In the genomic region with DNA sequence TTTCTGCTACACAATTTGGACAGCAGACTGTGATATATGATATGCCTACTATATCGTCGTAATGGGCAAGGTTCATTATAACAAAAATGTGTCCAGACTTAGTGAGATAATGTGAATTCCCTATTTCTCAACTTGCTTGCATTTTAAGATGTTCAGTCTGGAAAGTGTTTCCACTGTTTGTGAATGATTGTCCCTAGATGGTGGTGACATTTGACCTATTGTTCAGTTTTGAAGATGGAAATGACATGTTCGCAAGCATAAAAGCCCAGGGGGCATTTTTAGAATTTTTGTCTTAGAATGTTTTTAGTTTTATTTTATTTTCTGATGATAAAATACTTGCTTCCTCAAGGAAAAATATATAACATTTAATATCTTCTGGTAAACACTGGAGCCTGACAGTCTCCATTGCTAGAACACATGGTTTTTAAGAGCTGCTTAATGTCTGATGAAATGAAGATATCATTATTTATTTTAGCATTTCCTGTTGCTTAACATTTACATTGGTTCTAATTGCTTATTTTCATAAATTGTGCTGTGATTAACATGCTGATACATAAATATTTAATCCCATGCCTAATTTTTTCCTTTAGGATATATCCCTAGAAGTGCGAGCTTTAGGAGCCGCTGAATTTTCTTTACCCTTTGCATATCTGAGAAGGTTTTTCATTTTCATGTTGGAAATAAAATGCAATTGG, we compare ENCODE assay signal across 12 cellular contexts. TPM values are rescaled to one million over a fixed set of nuclear protein-coding genes. Genes with fewer than 3 reads are reported as not detected.
A peak's percentile ranks its signal among the peaks of the same experiment; 100 is the strongest.
DNase-seq lines count a peak whose midpoint lies in the region; ATAC-seq and TF ChIP-seq lines count a peak whose summit lies in the region.
"Had no signal": no experiment of that assay in that cellular context is flagged by ENCODE, and none has a peak within 500 bp of the region (broad histone marks: within the 10 kb centered on the region; RNA-seq: fewer than 3 reads in every experiment).

No MANE protein-coding gene starts in this region.

- no peaks in the 10 kb centered on the region for H3K9me3 ChIP-seq in HCT116 (ENCODE audit: control insufficient read depth in 1 of 2, insufficient read depth in 1 of 2, low read depth in 1 of 2, low read length in 2 of 2)
- H3K9me3 ChIP-seq in mammary epithelial cell (replicated peaks; ENCODE audit: insufficient read depth, low read length), result no peaks in the 10 kb centered on the region
- no peaks in the 10 kb centered on the region for H3K9me3 ChIP-seq in right cardiac atrium (ENCODE audit: control insufficient read depth, low read length)
- H3K9me3 ChIP-seq in skeletal muscle satellite cell (replicated peaks; ENCODE audit: low read length), result no peaks in the 10 kb centered on the region

- H3K79me2 ChIP-seq in HCT116 (ENCODE audit: insufficient read depth, low read length) (peaks cover 78% of the 10 kb centered on the region), mammary epithelial cell (ENCODE audit: insufficient read depth, low read length) (peaks cover 78% of the 10 kb centered on the region)

- TF ChIP-seq POLR2A in HCT116 (IDR thresholded peaks at IDR 0.05; ENCODE audit: borderline replicate concordance, extremely low read depth, insufficient read depth, insufficient read length), result no peak

- H3K27ac ChIP-seq in HCT116 (ENCODE audit: low read depth, low read length) (peak overlapping the region; percentile 57; the same call in 1 of the 2 replicates), mammary epithelial cell (ENCODE audit: insufficient read depth, low read depth, low read length) (peak overlapping the region; percentile 80), right cardiac atrium (ENCODE audit: low read length) (no peak overlapping the region)
- H3K27ac ChIP-seq: HL-60 had no signal

- H3K36me3 ChIP-seq in HCT116 (ENCODE audit: control insufficient read depth in 1 of 2, insufficient read depth in 2 of 2, low read length in 2 of 2) (no peaks in the 10 kb centered on the region), mammary epithelial cell (ENCODE audit: insufficient read depth, low read length) (no peaks in the 10 kb centered on the region), skeletal muscle satellite cell (ENCODE audit: insufficient read depth, low read length) (no peaks in the 10 kb centered on the region)

- BruUV-seq in HCT116 (replicated peaks; lab: Mats Ljungman, UMichigan) (no TSS peak), mammary epithelial cell (replicated peaks; lab: Mats Ljungman, UMichigan) (no TSS peak)

- 47% methylated on average over 5 of the region's 5 CpGs for WGBS in mammary epithelial cell (ENCODE audit: low coverage, missing lambda C conversion rate)
- 57% methylated on average over 5 of the region's 5 CpGs for WGBS in right cardiac atrium

- TF ChIP-seq CTCF in HCT116 (IDR thresholded peaks at IDR 0.05 in 2 of 3, conservative IDR thresholded peaks at IDR 0.05 in 1 of 3; ENCODE audit: borderline replicate concordance in 1 of 3, insufficient read depth in 1 of 3, low read depth in 2 of 3, low read length in 2 of 3), result no peak
- no peak for TF ChIP-seq CTCF in mammary epithelial cell (conservative IDR thresholded peaks at IDR 0.05 in 1 of 2, IDR thresholded peaks at IDR 0.05 in 1 of 2; ENCODE audit: extremely low read depth in 1 of 2, insufficient read depth in 1 of 2, low read depth in 1 of 2, low read length in 2 of 2)

- ATAC-seq in HCT116, result no peak
- ATAC-seq in right cardiac atrium, result peak; percentile 63 to 64
- ATAC-seq in GM18520 (IDR thresholded peaks at IDR 0.05; ENCODE audit: unreplicated experiment), result no peak
- ATAC-seq: left colon had no signal

- no peak for DNase-seq in HCT116 (ENCODE audit: low read depth, low spot score)
- no peak for DNase-seq in mammary epithelial cell
- DNase-seq in right cardiac atrium, result no peak
- no peak for DNase-seq in NCI-H82 (lab: John Stamatoyannopoulos, UW)
- no peak for DNase-seq in NCI-H446 treated with DMSO at 0.1 percent for 48 hours (lab: John Stamatoyannopoulos, UW)
- no peak for DNase-seq in T-helper 9 cell
- DNase-seq: left colon, NCI-H226, RPMI8226 had no signal

- no peak overlapping the region for H3K4me3 ChIP-seq in HCT116 (replicated peaks in 1 of 2; ENCODE audit: low read depth in 1 of 2, low read length in 2 of 2)
- peak overlapping the region in 2 of 3 experiments; percentile 33 to 41 for H3K4me3 ChIP-seq in mammary epithelial cell (replicated peaks in 1 of 3; ENCODE audit: insufficient read depth in 1 of 3, low read depth in 2 of 3, low read length in 3 of 3)
- peak overlapping the region; percentile 6 for H3K4me3 ChIP-seq in right cardiac atrium (ENCODE audit: low read length)
- H3K4me3 ChIP-seq in skeletal muscle satellite cell (ENCODE audit: low read length), result no peak overlapping the region

- POLR2A ChIA-PET in HCT116 (lab: Charles Lee), result interaction anchor here (0.8 to 2.3 kb wide), 3 partner anchors 10 to 106 kb away, joined by 3 to 11 read pairs (median 4); no protein-coding TSS in a partner anchor

- RAD21 ChIA-PET in HCT116 (lab: Charles Lee; ENCODE audit: low non-redundant PET in 1 of 2, low total read pairs in 2 of 2, uncharacterized antibody in 2 of 2, unreplicated experiment in 2 of 2), result no interaction called here

- H3K9me2 ChIP-seq in HCT116 (ENCODE audit: insufficient read depth), result no peaks in the 10 kb centered on the region

- dilution Hi-C loops in mammary epithelial cell (cut with HindIII; ENCODE audit: low sequenced_read_pairs), result no loop called here

- TF ChIP-seq RAD21 in HCT116 (IDR thresholded peaks at IDR 0.05; ENCODE audit: low read depth), result no peak

- H3K4me1 ChIP-seq in HCT116 (ENCODE audit: control insufficient read depth in 1 of 2, insufficient read depth in 2 of 2, low read length in 2 of 2) (peaks cover 53 to 72% of the 10 kb centered on the region in 2 experiments), mammary epithelial cell (ENCODE audit: insufficient read depth, low read length) (peaks cover 38% of the 10 kb centered on the region), right cardiac atrium (ENCODE audit: control insufficient read depth, insufficient read depth, low read length) (peaks cover 8% of the 10 kb centered on the region), skeletal muscle satellite cell (ENCODE audit: control insufficient read depth, insufficient read depth, low read length) (peaks cover 25% of the 10 kb centered on the region)

- H2AFZ ChIP-seq in HCT116 (ENCODE audit: low read depth, low read length, poor library complexity, severe bottlenecking), result no peak overlapping the region
- H2AFZ ChIP-seq in mammary epithelial cell (ENCODE audit: low read depth, low read length), result peak overlapping the region; percentile 55

- H3K9ac ChIP-seq in HCT116 (ENCODE audit: low read length) (no peak overlapping the region; the same call in 1 of the 2 replicates), mammary epithelial cell (ENCODE audit: insufficient read depth, low read length) (peak overlapping the region; percentile 41), skeletal muscle satellite cell (ENCODE audit: low read depth, low read length) (peak overlapping the region; percentile 18)

- in situ Hi-C loops in mammary epithelial cell (cut with MboI; ENCODE audit: low sequenced_read_pairs in 2 of 2), result no loop called here

- H3K27me3 ChIP-seq in HCT116 (ENCODE audit: insufficient read depth, low read length) (no peaks in the 10 kb centered on the region), mammary epithelial cell (ENCODE audit: insufficient read depth, low read length) (no peaks in the 10 kb centered on the region), right cardiac atrium (ENCODE audit: control insufficient read depth, insufficient read depth) (no peaks in the 10 kb centered on the region), skeletal muscle satellite cell (ENCODE audit: control insufficient read depth, insufficient read depth, low read length) (no peaks in the 10 kb centered on the region)

- CTCF ChIA-PET in HCT116 (lab: Charles Lee), result no interaction called here
- CTCF ChIA-PET in mammary epithelial cell (lab: Charles Lee; ENCODE audit: low non-redundant PET), result no interaction called here

- H3K4me2 ChIP-seq in HCT116 (ENCODE audit: low read length) (no peak overlapping the region), mammary epithelial cell (ENCODE audit: insufficient read depth, low read depth, low read length) (peak overlapping the region; percentile 80), skeletal muscle satellite cell (ENCODE audit: low read length) (peak overlapping the region; percentile 56)

- intact Hi-C loops in HCT116 (cut with micrococcal nuclease), result no loop called here
- intact Hi-C loops in mammary epithelial cell (cut with micrococcal nuclease), result no loop called here
- intact Hi-C loops in right cardiac atrium (cut with DNase I), result no loop called here

- H4K20me1 ChIP-seq in HCT116 (ENCODE audit: insufficient read depth), result no peaks in the 10 kb centered on the region
- H4K20me1 ChIP-seq in mammary epithelial cell (ENCODE audit: insufficient read depth, low read length), result no peaks in the 10 kb centered on the region

TF ChIP-seq in HCT116, 20 proteins besides CTCF, POLR2A, EP300 and RAD21 (continues in another document):
- TF ChIP-seq ZNF274 (IDR thresholded peaks at IDR 0.05; ENCODE audit: low read depth, low read length) (no peak), SRF (IDR thresholded peaks at IDR 0.05; ENCODE audit: low read depth) (no peak), CBX3 (IDR thresholded peaks at IDR 0.05; ENCODE audit: low read depth) (no peak), SIN3A (IDR thresholded peaks at IDR 0.05; ENCODE audit: low read depth) (no peak)
- TF ChIP-seq, protein P1, sequence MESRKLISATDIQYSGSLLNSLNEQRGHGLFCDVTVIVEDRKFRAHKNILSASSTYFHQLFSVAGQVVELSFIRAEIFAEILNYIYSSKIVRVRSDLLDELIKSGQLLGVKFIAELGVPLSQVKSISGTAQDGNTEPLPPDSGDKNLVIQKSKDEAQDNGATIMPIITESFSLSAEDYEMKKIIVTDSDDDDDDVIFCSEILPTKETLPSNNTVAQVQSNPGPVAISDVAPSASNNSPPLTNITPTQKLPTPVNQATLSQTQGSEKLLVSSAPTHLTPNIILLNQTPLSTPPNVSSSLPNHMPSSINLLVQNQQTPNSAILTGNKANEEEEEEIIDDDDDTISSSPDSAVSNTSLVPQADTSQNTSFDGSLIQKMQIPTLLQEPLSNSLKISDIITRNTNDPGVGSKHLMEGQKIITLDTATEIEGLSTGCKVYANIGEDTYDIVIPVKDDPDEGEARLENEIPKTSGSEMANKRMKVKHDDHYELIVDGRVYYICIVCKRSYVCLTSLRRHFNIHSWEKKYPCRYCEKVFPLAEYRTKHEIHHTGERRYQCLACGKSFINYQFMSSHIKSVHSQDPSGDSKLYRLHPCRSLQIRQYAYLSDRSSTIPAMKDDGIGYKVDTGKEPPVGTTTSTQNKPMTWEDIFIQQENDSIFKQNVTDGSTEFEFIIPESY (IDR thresholded peaks at IDR 0.05; ENCODE audit: extremely low read depth, insufficient replicate concordance, low read length), result no peak

RNA-seq across cellular contexts. Expression of a gene that starts 27.1 kb away (rescaled TPM):
- 73.9 TPM for total RNA-seq in HCT116 (2021; ENCODE audit: unreplicated experiment)
- 40.8 and 43.6 TPM in 2 replicates for polyA plus RNA-seq in HCT116 (2012)
- total RNA-seq in mammary epithelial cell, result 100 to 1,000 TPM in 1 of 2 donors, 10 to 100 TPM in 1; 37.5 to 125 TPM
- 20.0 TPM for polyA plus RNA-seq in mammary epithelial cell
- polyA minus RNA-seq in mammary epithelial cell, result 33.9 TPM
- 10 to 100 TPM; 71.8 to 89.6 (median 76.2) TPM for total RNA-seq in right cardiac atrium
- polyA plus RNA-seq in right cardiac atrium, result 23.2 TPM
- 28.6 and 29.7 TPM in 2 replicates for total RNA-seq in skeletal muscle satellite cell (2012; rRNA removed)

Comparison
In these comparisons a context has a peak if more than half of its experiments do, and no peak if none do; other contexts are left out.
1. ATAC-seq: peak in right cardiac atrium (2 of 2); none in HCT116 (single experiment) and GM18520 (single experiment).
2. H3K4me3 ChIP-seq: peak in mammary epithelial cell (2 of 3) and right cardiac atrium (single experiment); none in HCT116 (0 of 2) and skeletal muscle satellite cell (single experiment).